ENCODE assay signal across 8 cellular contexts in genomic region chr7:28179081-28180030, GRCh38. TPM values are rescaled to one million over a fixed set of nuclear protein-coding genes. Genes with fewer than 3 reads are reported as not detected.
DNase-seq lines count a peak whose midpoint lies in the region; ATAC-seq and TF ChIP-seq lines count a peak whose summit lies in the region.

No MANE protein-coding gene starts in this region.

- H3K36me3 ChIP-seq in neutrophil (no peaks in the 10 kb centered on the region), testis (ENCODE audit: low read depth, missing control alignments) (no peaks in the 10 kb centered on the region)

- POLR2A ChIA-PET in RWPE1 (lab: Yijun Ruan, JAX; ENCODE audit: low non-redundant PET): no interaction called here

- TF ChIP-seq CTCF in RWPE1 (conservative IDR thresholded peaks at IDR 0.05; ENCODE audit: low read depth) (no peak), neutrophil (IDR thresholded peaks at IDR 0.05) (peak; percentile 9), testis (IDR thresholded peaks at IDR 0.05) (no peak)

- H3K27ac ChIP-seq in RWPE1 (peak overlapping the region; percentile 65), neutrophil (peak overlapping the region; percentile 73), testis (peak overlapping the region; percentile 80 to 96)

- no peak for TF ChIP-seq POLR2A in testis (IDR thresholded peaks at IDR 0.05)

- H3K4me3 ChIP-seq in neutrophil (ENCODE audit: low read depth in 1 of 2, low read length in 1 of 2): peak overlapping the region; percentile 71 to 75
- peak overlapping the region; percentile 76 to 87 for H3K4me3 ChIP-seq in testis

- H3K9me3 ChIP-seq in neutrophil (no peaks in the 10 kb centered on the region), testis (no peaks in the 10 kb centered on the region)

- WGBS in testis, 2 donors: 0 to 2% methylated on average over 23 to 26 of the region's 97 CpGs

- peak; percentile 65 for ATAC-seq in GM19372 (IDR thresholded peaks at IDR 0.05; ENCODE audit: low read depth, unreplicated experiment)
- peak; percentile 78 for ATAC-seq in HG03521 (IDR thresholded peaks at IDR 0.05; ENCODE audit: unreplicated experiment)

- CTCF ChIA-PET in RWPE1 (lab: Yijun Ruan, JAX): no interaction called here

- intact Hi-C loops in testis (cut with DNase I; ENCODE audit: low total_unique reads): no loop called here

- no peaks in the 10 kb centered on the region for H3K27me3 ChIP-seq in neutrophil
- no peaks in the 10 kb centered on the region for H3K27me3 ChIP-seq in testis

- peaks cover 14 to 15% of the 10 kb centered on the region in 2 experiments for H3K4me1 ChIP-seq in neutrophil (ENCODE audit: control insufficient read depth in 1 of 2, insufficient read depth in 1 of 2, low read depth in 1 of 2, low read length in 1 of 2)
- H3K4me1 ChIP-seq in testis: peaks cover 28% of the 10 kb centered on the region

- DNase-seq in C1 segment of cervical spinal cord (lab: John Stamatoyannopoulos, UW) (peak in 13 of 14 donors; percentile 13 to 80 (median 42)), RWPE1 (ENCODE audit: low spot score) (peak; percentile 76), activated gamma-delta T cell (lab: John Stamatoyannopoulos, UW) (peak; percentile 78), germinal center (ENCODE audit: low spot score) (peak; percentile 86), testis (peak; percentile 76)

RNA-seq across cellular contexts. Expression of gene JAZF1, which starts 1.2 kb away (rescaled TPM):
- 10 to 100 TPM; 38.5 to 46.4 TPM for total RNA-seq in testis
- 51.0 TPM for polyA plus RNA-seq in testis (ENCODE audit: insufficient read depth, low read depth, low replicate concordance)

Comparison
In these comparisons a context has a peak if more than half of its experiments do, and no peak if none do; other contexts are left out.
1. Peak in every context shown above with its lines: DNase-seq, ATAC-seq, H3K4me3 ChIP-seq and H3K27ac ChIP-seq.